24 cellular contexts compared by ENCODE assay signal in genomic region chr10:109591631-109592030, GRCh38.
DNase-seq lines count a peak whose midpoint lies in the region; ATAC-seq, FAIRE-seq and TF ChIP-seq lines count a peak whose summit lies in the region.
"Had no signal": no experiment of that assay in that cellular context is flagged by ENCODE, and none has a peak within 500 bp of the region (broad histone marks: within the 10 kb centered on the region; RNA-seq: fewer than 3 reads in every experiment).

No MANE protein-coding gene starts in this region.

- no peaks in the 10 kb centered on the region for H3K36me3 Mint-ChIP-seq in MCF 10A (ENCODE audit: insufficient read depth, unreplicated experiment)

- H3K9me3 ChIP-seq in breast epithelium (peaks cover 0 to 4% of the 10 kb centered on the region in 2 donors), kidney (ENCODE audit: control insufficient read depth in 1 of 2, low read length in 2 of 2) (no peaks in the 10 kb centered on the region)

- POLR2A ChIA-PET in MCF 10A (lab: Yijun Ruan, JAX) = interaction anchor here (0.8 kb wide), 1 partner anchor 183 kb away, joined by 4 read pairs; no protein-coding TSS in a partner anchor

- H3K27ac Mint-ChIP-seq in MCF 10A (ENCODE audit: low read depth, unreplicated experiment) = peak overlapping the region; percentile 34
- H3K27ac Mint-ChIP-seq: B cell had no signal

- DNase-seq in MCF 10A (ENCODE audit: unreplicated experiment) (peak; percentile 56), breast epithelium (ENCODE audit: low spot score in 2 of 2) (no peak), amniotic epithelial cell (ENCODE audit: low read depth) (peak; percentile 53), foreskin keratinocyte (peak; percentile 2 to 61), foreskin fibroblast (no peak), NCI-H510A treated with DMSO at 0.1 percent for 48 hours (lab: John Stamatoyannopoulos, UW) (no peak), kidney (no peak), NOMO-1 treated with dmso at 0.1 percent for 144 hours (lab: John Stamatoyannopoulos, UW; ENCODE audit: unreplicated experiment) (no peak)
- DNase-seq: DND-41; GF-D8; KG1; MM.1S; NCI-H1092; NCI-H146; NCI-H2029 treated with DMSO at 0.1 percent for 48 hours; NCI-H2171 treated with DMSO at 0.1 percent for 48 hours; NCI-H446; NCI-H748 treated with DMSO at 0.1 percent for 48 hours; NK-92 treated with Interleukin-12 subunit alpha and Interleukin-12 subunit beta, amount 100 ng/mL, for 24 hours; SHP77 had no signal

- H3K27ac ChIP-seq in breast epithelium (no peak overlapping the region), foreskin keratinocyte (no peak overlapping the region), kidney (ENCODE audit: low read depth in 2 of 2, low read length in 2 of 2) (no peak overlapping the region)
- H3K27ac ChIP-seq: 22Rv1, SK-N-MC had no signal

- H3K27me3 Mint-ChIP-seq in MCF 10A (ENCODE audit: insufficient read depth, unreplicated experiment) = no peaks in the 10 kb centered on the region
- H3K27me3 Mint-ChIP-seq: B cell had no signal

- H3K4me1 ChIP-seq in breast epithelium = no peaks in the 10 kb centered on the region
- H3K4me1 ChIP-seq in foreskin keratinocyte = no peaks in the 10 kb centered on the region
- H3K4me1 ChIP-seq in kidney (ENCODE audit: control insufficient read depth in 1 of 2, insufficient read depth in 1 of 2, low read depth in 1 of 2, low read length in 2 of 2) = no peaks in the 10 kb centered on the region

- TF ChIP-seq CTCF in MCF 10A (IDR thresholded peaks at IDR 0.05; ENCODE audit: unreplicated experiment) (no peak), breast epithelium (IDR thresholded peaks at IDR 0.05) (no peak), foreskin keratinocyte (conservative IDR thresholded peaks at IDR 0.05) (no peak), foreskin fibroblast (IDR thresholded peaks at IDR 0.05; ENCODE audit: low read depth, low read length) (no peak), kidney (IDR thresholded peaks at IDR 0.05; ENCODE audit: borderline replicate concordance, extremely low read depth, insufficient read depth) (no peak)

- no peak overlapping the region for H3K9ac ChIP-seq in kidney (ENCODE audit: low read length in 2 of 2)

- H3K27me3 ChIP-seq in breast epithelium = no peaks in the 10 kb centered on the region
- H3K27me3 ChIP-seq in foreskin keratinocyte = no peaks in the 10 kb centered on the region

- no peak for TF ChIP-seq POLR2A in breast epithelium (IDR thresholded peaks at IDR 0.05)

- FAIRE-seq in kidney (lab: Jason Lieb, UNC) = no peak
- FAIRE-seq: H54 had no signal

- H3K4me3 Mint-ChIP-seq in MCF 10A (ENCODE audit: unreplicated experiment) = no peak overlapping the region
- H3K4me3 Mint-ChIP-seq: B cell had no signal

- no peak for ATAC-seq in foreskin keratinocyte

- CTCF ChIA-PET in MCF 10A (lab: Yijun Ruan, JAX) = interaction anchor here (0.6 kb wide), 1 partner anchor 30 kb away, joined by 3 read pairs; no protein-coding TSS in a partner anchor

- no peaks in the 10 kb centered on the region for H3K36me3 ChIP-seq in breast epithelium
- no peaks in the 10 kb centered on the region for H3K36me3 ChIP-seq in kidney (ENCODE audit: control insufficient read depth in 1 of 2, insufficient read depth in 2 of 2, low read length in 2 of 2)

- peaks cover 31% of the 10 kb centered on the region for H3K4me1 Mint-ChIP-seq in MCF 10A (ENCODE audit: insufficient read depth, unreplicated experiment)
- H3K4me1 Mint-ChIP-seq: B cell had no signal

- no TSS peak for BruUV-seq in MCF 10A (replicated peaks; lab: Mats Ljungman, UMichigan)

- H3K4me3 ChIP-seq in breast epithelium (no peak overlapping the region), foreskin fibroblast (ENCODE audit: low read depth in 1 of 2, low read length in 2 of 2) (no peak overlapping the region), kidney (ENCODE audit: low read length in 2 of 2) (no peak overlapping the region)
- H3K4me3 ChIP-seq: SK-N-MC had no signal

- H3K9me3 Mint-ChIP-seq in MCF 10A (ENCODE audit: unreplicated experiment) = no peaks in the 10 kb centered on the region

- intact Hi-C loops in MCF 10A (cut with micrococcal nuclease) = no loop called here
- intact Hi-C loops in breast epithelium (cut with DNase I; ENCODE audit: low total_unique reads) = no loop called here
- intact Hi-C loops in kidney (cut with DNase I) = no loop called here

Comparison
In these comparisons a context has a peak if more than half of its experiments do, and no peak if none do; other contexts are left out.
1. DNase-seq: peak in MCF 10A (single experiment), amniotic epithelial cell (single experiment) and foreskin keratinocyte (2 of 2); none in breast epithelium (0 of 2), foreskin fibroblast (0 of 2), NCI-H510A treated with DMSO at 0.1 percent for 48 hours (single experiment), kidney (single experiment) and NOMO-1 treated with dmso at 0.1 percent for 144 hours (single experiment).